14 cellular contexts compared by ENCODE assay signal in the genomic region with DNA sequence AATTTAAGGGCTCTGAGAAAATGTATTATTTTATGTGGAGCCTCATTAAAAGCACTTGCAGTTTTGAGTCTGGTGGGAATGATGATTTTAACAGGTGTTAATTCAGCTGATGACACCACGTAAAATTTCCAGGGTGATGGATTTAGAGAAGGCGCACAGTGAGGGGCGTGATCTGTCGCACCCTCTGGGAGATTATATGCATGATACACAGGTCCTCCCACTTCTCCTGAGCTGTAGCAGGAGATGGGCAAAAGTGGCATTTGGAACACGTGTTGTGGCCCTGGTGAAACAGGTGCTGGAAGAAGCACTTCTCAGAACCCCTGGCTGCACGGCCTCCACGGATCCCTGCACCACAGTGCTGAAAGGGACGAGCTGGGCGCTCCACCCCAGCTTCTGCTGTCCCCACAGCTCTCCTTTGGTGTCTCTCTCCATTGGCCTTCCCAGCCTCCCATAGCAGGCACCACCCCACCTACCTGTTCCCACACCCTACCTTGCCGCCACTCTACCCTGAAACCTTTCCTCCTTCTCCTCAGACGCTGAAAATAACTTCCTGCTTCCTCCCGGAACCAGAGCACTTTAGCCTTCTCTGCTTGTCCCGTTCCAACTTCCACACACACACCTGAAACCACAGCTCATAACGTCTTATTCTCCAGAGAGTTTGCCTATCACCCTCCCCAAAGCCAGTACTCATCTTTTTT. TPM values are rescaled to one million over a fixed set of nuclear protein-coding genes. Genes with fewer than 3 reads are reported as not detected.
DNase-seq lines count a peak whose midpoint lies in the region; ATAC-seq and TF ChIP-seq lines count a peak whose summit lies in the region.
"Had no signal": no experiment of that assay in that cellular context is flagged by ENCODE, and none has a peak within 500 bp of the region (broad histone marks: within the 10 kb centered on the region; RNA-seq: fewer than 3 reads in every experiment).

No MANE protein-coding gene starts in this region.

- TF ChIP-seq POLR2A in GM19193 (IDR thresholded peaks at IDR 0.05; ENCODE audit: extremely low read depth, insufficient read depth, insufficient read length) (peak; percentile 19), heart left ventricle (IDR thresholded peaks at IDR 0.05) (no peak)

- H3K4me1 Mint-ChIP-seq in CD8-positive, alpha-beta memory T cell, result peaks cover 45 to 70% (median 61%) of the 10 kb centered on the region in 3 donors

- no peaks in the 10 kb centered on the region for H3K27me3 ChIP-seq in CD8-positive, alpha-beta memory T cell (ENCODE audit: insufficient read depth, low read length, poor library complexity, severe bottlenecking)
- H3K27me3 ChIP-seq in SU-DHL-6 (ENCODE audit: low read length) (no peaks in the 10 kb centered on the region), heart left ventricle (no peaks in the 10 kb centered on the region)
- H3K27me3 ChIP-seq: testis had no signal

- H3K27ac Mint-ChIP-seq in CD8-positive, alpha-beta memory T cell, result peak overlapping the region in 6 of 8 donors; percentile 0 to 85 (median 76)

- CTCF ChIA-PET in CD8-positive, alpha-beta memory T cell (lab: Charles Lee), result no interaction called here

- no peaks in the 10 kb centered on the region for H3K9me2 ChIP-seq in SU-DHL-6 (replicated peaks; ENCODE audit: insufficient read depth, low read length)

- ATAC-seq in left colon (peak; percentile 95), GM19328 (IDR thresholded peaks at IDR 0.05; ENCODE audit: unreplicated experiment) (no peak), heart left ventricle (no peak)
- ATAC-seq: HCT116 had no signal

- peaks cover 60% of the 10 kb centered on the region for H3K4me1 ChIP-seq in CD8-positive, alpha-beta memory T cell (ENCODE audit: insufficient read depth, low read length)
- peaks cover 0 to 42% (median 0%) of the 10 kb centered on the region in 12 donors for H3K4me1 ChIP-seq in heart left ventricle
- H3K4me1 ChIP-seq: testis had no signal

- TF ChIP-seq CTCF in SU-DHL-6 (IDR thresholded peaks at IDR 0.05; ENCODE audit: insufficient read depth, low read length, poor library complexity, severe bottlenecking) (no peak), heart left ventricle (IDR thresholded peaks at IDR 0.05) (no peak)

- no peaks in the 10 kb centered on the region for H3K9me3 ChIP-seq in CD8-positive, alpha-beta memory T cell (ENCODE audit: low read length)
- no peaks in the 10 kb centered on the region for H3K9me3 ChIP-seq in SU-DHL-6 (ENCODE audit: insufficient read depth, low read length)
- H3K9me3 ChIP-seq in heart left ventricle, result no peaks in the 10 kb centered on the region
- H3K9me3 ChIP-seq: testis had no signal

- H3K4me2 ChIP-seq in SU-DHL-6 (ENCODE audit: low read depth, low read length, poor library complexity, severe bottlenecking), result peak overlapping the region; percentile 83

- peaks cover 0 to 1% of the 10 kb centered on the region in 2 donors for H3K27me3 Mint-ChIP-seq in CD8-positive, alpha-beta memory T cell

- intact Hi-C loops in left colon (cut with DNase I, micrococcal nuclease) (no loop called here), heart left ventricle (cut with DNase I) (loop anchor here in 2 of 10 donors (5.0 to 10.0 kb wide), 2 partner anchors 120 to 123 kb away; no protein-coding TSS in a partner anchor)

- no peak for DNase-seq in CD8-positive, alpha-beta memory T cell
- DNase-seq in left colon, result peak; percentile 39 to 53
- DNase-seq in heart left ventricle, result no peak
- no peak for DNase-seq in effector CD8-positive, alpha-beta T cell (lab: John Stamatoyannopoulos, UW)
- DNase-seq in NCI-H524 (lab: John Stamatoyannopoulos, UW), result no peak
- DNase-seq: NCI-H1417 treated with DMSO at 0.1 percent for 48 hours, NCI-H774, SHP77 treated with DMSO at 0.1 percent for 48 hours, testis, WERI-Rb-1 had no signal

- peaks cover 13 to 38% (median 14%) of the 10 kb centered on the region in 3 donors for H3K36me3 Mint-ChIP-seq in CD8-positive, alpha-beta memory T cell

- no peak overlapping the region for H3K27ac ChIP-seq in CD8-positive, alpha-beta memory T cell (ENCODE audit: low read depth, low read length)
- H3K27ac ChIP-seq in SU-DHL-6 (ENCODE audit: low read depth, low read length), result peak overlapping the region; percentile 98
- no peak overlapping the region for H3K27ac ChIP-seq in heart left ventricle
- H3K27ac ChIP-seq: testis, WERI-Rb-1 had no signal

- POLR2A ChIA-PET in CD8-positive, alpha-beta memory T cell (lab: Charles Lee), result no interaction called here

- H3K4me3 ChIP-seq in CD8-positive, alpha-beta memory T cell (ENCODE audit: low read length), result no peak overlapping the region
- peak overlapping the region; percentile 3 for H3K4me3 ChIP-seq in SU-DHL-6 (ENCODE audit: insufficient read depth, low read length, poor library complexity, severe bottlenecking)
- H3K4me3 ChIP-seq in heart left ventricle, result no peak overlapping the region
- H3K4me3 ChIP-seq: testis had no signal

- H3K36me3 ChIP-seq in CD8-positive, alpha-beta memory T cell (ENCODE audit: insufficient read depth, low read length), result peaks cover 4% of the 10 kb centered on the region
- no peaks in the 10 kb centered on the region for H3K36me3 ChIP-seq in SU-DHL-6 (ENCODE audit: low read length)
- no peaks in the 10 kb centered on the region for H3K36me3 ChIP-seq in heart left ventricle
- H3K36me3 ChIP-seq: WERI-Rb-1 had no signal

- H3K9ac ChIP-seq in SU-DHL-6 (ENCODE audit: low read length), result peak overlapping the region; percentile 96

- no peak overlapping the region for H2AFZ ChIP-seq in SU-DHL-6 (ENCODE audit: low read depth, low read length, severe bottlenecking)

- 79 to 87% (median 82%) methylated on average over 14 of the region's 14 CpGs for WGBS in heart left ventricle, 4 donors

- no peaks in the 10 kb centered on the region for H3K79me2 ChIP-seq in SU-DHL-6 (ENCODE audit: insufficient read depth, low read length)

- no peaks in the 10 kb centered on the region for H3K9me3 Mint-ChIP-seq in CD8-positive, alpha-beta memory T cell

- H3F3A ChIP-seq in SU-DHL-6 (ENCODE audit: insufficient read depth), result peaks cover 65% of the 10 kb centered on the region

- peak overlapping the region in 2 of 7 donors; percentile 16 to 20 for H3K4me3 Mint-ChIP-seq in CD8-positive, alpha-beta memory T cell

- no peaks in the 10 kb centered on the region for H4K20me1 ChIP-seq in SU-DHL-6 (ENCODE audit: low read depth, low read length)

RNA-seq across cellular contexts. Expression of gene SORL1, which starts 6.9 kb away (rescaled TPM):
- 10 to 100 TPM; 44.5 to 46.9 TPM for total RNA-seq in CD8-positive, alpha-beta memory T cell
- polyA plus RNA-seq in CD8-positive, alpha-beta memory T cell, result 220 TPM
- 100 to 1,000 TPM; 130 to 132 TPM for total RNA-seq in left colon
- total RNA-seq in heart left ventricle, result 10 to 100 TPM in 3 of 9 donors, 1 to 10 TPM in 6; 2.9 to 20.5 (median 5.8) TPM
- under 1 TPM; 0.72 to 0.83 TPM for polyA plus RNA-seq in heart left ventricle

Comparison
In these comparisons a context has a peak if more than half of its experiments do, and no peak if none do; other contexts are left out.
1. DNase-seq: peak in left colon (2 of 2); none in CD8-positive, alpha-beta memory T cell (0 of 5), heart left ventricle (0 of 5), effector CD8-positive, alpha-beta T cell (single experiment) and NCI-H524 (0 of 2).